In genomic region chr9:122125891-122126331, GRCh38 we compare ENCODE assay signal across 2 cellular contexts.
A peak's percentile ranks its signal among the peaks of the same experiment; 100 is the strongest.
TF ChIP-seq lines count a peak whose summit lies in the region.

No MANE protein-coding gene starts in this region.

TF ChIP-seq in IMR-90, 13 proteins besides CTCF, POLR2A, EP300 and RAD21:
- no peak for TF ChIP-seq CHD1 (IDR thresholded peaks at IDR 0.05; ENCODE audit: low read depth, low read length)
- peak; percentile 24 for TF ChIP-seq FOS (IDR thresholded peaks at IDR 0.05; ENCODE audit: low read depth, low read length)

TF ChIP-seq in endothelial cell of umbilical vein, 7 proteins besides CTCF, POLR2A, EP300 and RAD21:
- peak; percentile 41 for TF ChIP-seq FOS (IDR thresholded peaks at IDR 0.05; ENCODE audit: borderline replicate concordance, insufficient read depth, low read length)
- TF ChIP-seq GATA2 (IDR thresholded peaks at IDR 0.05; ENCODE audit: insufficient read depth, insufficient read length, low read depth, low read length) = no peak
TF ChIP-seq in endothelial cell of umbilical vein: peak in this region for 1.
